Comparison of ENCODE assay signal across 11 cellular contexts in genomic region chr3:192449036-192449435, GRCh38.
DNase-seq lines count a peak whose midpoint lies in the region; ATAC-seq and TF ChIP-seq lines count a peak whose summit lies in the region.
"Had no signal": no experiment of that assay in that cellular context is flagged by ENCODE, and none has a peak within 500 bp of the region (broad histone marks: within the 10 kb centered on the region; RNA-seq: fewer than 3 reads in every experiment).

No MANE protein-coding gene starts in this region.

- no peak overlapping the region for H3K27ac ChIP-seq in DOHH2 (ENCODE audit: low read depth, low read length)
- no peak overlapping the region for H3K27ac ChIP-seq in PC-3 (ENCODE audit: low read length)
- H3K27ac ChIP-seq in spleen, result no peak overlapping the region
- H3K27ac ChIP-seq: SK-N-MC had no signal

- H4K20me1 ChIP-seq in DOHH2 (ENCODE audit: control insufficient read depth, insufficient read depth, low read depth, low read length) (no peaks in the 10 kb centered on the region), PC-3 (ENCODE audit: low read length) (no peaks in the 10 kb centered on the region)

- POLR2A ChIA-PET in PC-3 (lab: Charles Lee; ENCODE audit: unreplicated experiment), result no interaction called here

- H3K9me2 ChIP-seq in DOHH2 (replicated peaks; ENCODE audit: control insufficient read depth, low read length), result no peaks in the 10 kb centered on the region
- H3K9me2 ChIP-seq in PC-3 (replicated peaks; ENCODE audit: low read length), result no peaks in the 10 kb centered on the region

- H3K4me1 ChIP-seq in DOHH2 (ENCODE audit: control insufficient read depth, low read length) (peaks cover 4% of the 10 kb centered on the region), PC-3 (ENCODE audit: insufficient read depth, low read length) (no peaks in the 10 kb centered on the region), spleen (peaks cover 0 to 11% (median 0%) of the 10 kb centered on the region in 6 donors)

- TF ChIP-seq CTCF in DOHH2 (IDR thresholded peaks at IDR 0.05; ENCODE audit: low read depth, low read length, poor library complexity, severe bottlenecking), result peak; percentile 55
- peak; percentile 59; the same call in 1 of the 2 replicates for TF ChIP-seq CTCF in PC-3 (conservative IDR thresholded peaks at IDR 0.05; ENCODE audit: low read depth, low read length)
- no peak for TF ChIP-seq CTCF in spleen (IDR thresholded peaks at IDR 0.05 in 8 of 11, conservative IDR thresholded peaks at IDR 0.05 in 3 of 11)

- H3K27me3 ChIP-seq in DOHH2 (ENCODE audit: control insufficient read depth, low read length) (peaks cover 9% of the 10 kb centered on the region), PC-3 (ENCODE audit: low read length) (peaks cover 52% of the 10 kb centered on the region), spleen (replicated peaks in 1 of 7) (peaks cover 0 to 18% (median 0%) of the 10 kb centered on the region in 7 donors)

- TF ChIP-seq POLR2A in spleen (IDR thresholded peaks at IDR 0.05), result no peak

- no peak overlapping the region for H3K9ac ChIP-seq in PC-3 (ENCODE audit: low read length)

- H3K4me3 ChIP-seq in DOHH2 (ENCODE audit: low read length) (no peak overlapping the region), PC-3 (ENCODE audit: low read length) (no peak overlapping the region), spleen (no peak overlapping the region)
- H3K4me3 ChIP-seq: SK-N-MC had no signal

- ATAC-seq in HG02885 (IDR thresholded peaks at IDR 0.05; ENCODE audit: poor library complexity, unreplicated experiment) (peak; percentile 50), PC-3 (no peak), GM21381 (IDR thresholded peaks at IDR 0.05; ENCODE audit: unreplicated experiment) (no peak), GM18907 (IDR thresholded peaks at IDR 0.05; ENCODE audit: unreplicated experiment) (no peak)
- ATAC-seq: effector memory CD8-positive, alpha-beta T cell had no signal

- H3K36me3 ChIP-seq in DOHH2 (ENCODE audit: control insufficient read depth, low read length) (no peaks in the 10 kb centered on the region), PC-3 (ENCODE audit: low read depth, low read length) (no peaks in the 10 kb centered on the region), spleen (no peaks in the 10 kb centered on the region)

- CTCF ChIA-PET in PC-3 (lab: Charles Lee), result no interaction called here

- H3K4me2 ChIP-seq in DOHH2 (ENCODE audit: low read length) (no peak overlapping the region), PC-3 (ENCODE audit: low read length) (no peak overlapping the region)

- no peaks in the 10 kb centered on the region for H3K9me3 ChIP-seq in DOHH2 (ENCODE audit: control insufficient read depth, insufficient read depth, low read length)
- no peaks in the 10 kb centered on the region for H3K9me3 ChIP-seq in PC-3 (ENCODE audit: low read length)
- no peaks in the 10 kb centered on the region for H3K9me3 ChIP-seq in spleen

- H3F3A ChIP-seq in DOHH2 (ENCODE audit: control insufficient read depth, insufficient read depth) (no peaks in the 10 kb centered on the region), PC-3 (ENCODE audit: low read length, unreplicated experiment) (no peaks in the 10 kb centered on the region)

- intact Hi-C loops in PC-3 (cut with micrococcal nuclease) (loop anchor here (10.0 kb wide), 1 partner anchor 1204 kb away; no protein-coding TSS in a partner anchor), spleen (cut with DNase I; ENCODE audit: low total_unique reads) (loop anchor here (10.0 kb wide), 1 partner anchor 1034 kb away; no protein-coding TSS in a partner anchor)

- H3K79me2 ChIP-seq in DOHH2 (ENCODE audit: control insufficient read depth, low read length) (no peaks in the 10 kb centered on the region), PC-3 (ENCODE audit: low read length) (no peaks in the 10 kb centered on the region)

- WGBS in spleen, 5 donors, result 74 to 86% (median 82%) methylated on average over 4 of the region's 4 CpGs

- no peak for DNase-seq in PC-3
- peak; percentile 13 for DNase-seq in iris pigment epithelial cell (ENCODE audit: low read depth)
- DNase-seq in NCI-H526 treated with DMSO at 0.1 percent for 48 hours (lab: John Stamatoyannopoulos, UW), result no peak
- no peak for DNase-seq in spleen
- DNase-seq: effector memory CD8-positive, alpha-beta T cell; GOT3 had no signal

- no TSS peak for BruUV-seq in PC-3 (replicated peaks; lab: Mats Ljungman, UMichigan)

- H2AFZ ChIP-seq in PC-3 (ENCODE audit: low read length), result no peak overlapping the region

Comparison
In these comparisons a context has a peak if more than half of its experiments do, and no peak if none do; other contexts are left out.
1. CTCF ChIP-seq: peak in DOHH2 (single experiment) and PC-3 (single experiment); none in spleen (0 of 11).